Comparison of ENCODE assay signal across 9 cellular contexts in the genomic region with DNA sequence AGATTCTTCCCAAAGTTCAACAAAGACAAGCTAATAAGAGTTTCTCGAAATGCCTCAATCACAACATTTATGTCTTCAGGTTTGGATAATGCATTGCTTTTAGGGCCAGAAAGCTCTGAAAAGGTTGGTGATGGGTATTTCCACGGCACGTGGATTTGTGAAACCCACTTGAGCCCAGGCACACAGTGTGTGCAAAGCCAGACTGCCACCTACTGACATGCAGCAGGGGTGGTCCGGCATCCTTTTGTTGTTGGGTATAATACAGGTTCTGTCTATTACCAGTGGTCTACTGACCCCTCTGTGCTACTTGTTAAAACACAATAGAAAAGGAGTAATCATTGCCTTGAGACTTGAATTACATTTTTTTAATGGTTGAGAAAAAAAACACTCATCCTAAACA.
DNase-seq lines count a peak whose midpoint lies in the region; ATAC-seq and TF ChIP-seq lines count a peak whose summit lies in the region.
"Had no signal": no experiment of that assay in that cellular context is flagged by ENCODE, and none has a peak within 500 bp of the region (broad histone marks: within the 10 kb centered on the region; RNA-seq: fewer than 3 reads in every experiment).

No MANE protein-coding gene starts in this region.

- H3K27ac ChIP-seq in liver (ENCODE audit: low read depth in 1 of 2, low read length in 2 of 2) = no peak overlapping the region

- H3K27me3 ChIP-seq in BE2C = peaks cover 11% of the 10 kb centered on the region
- no peaks in the 10 kb centered on the region for H3K27me3 ChIP-seq in liver (ENCODE audit: control insufficient read depth in 4 of 4, insufficient read depth in 4 of 4, low read length in 3 of 4)

- in situ Hi-C loops in astrocyte of the cerebellum (cut with HindIII; ENCODE audit: low sequenced_read_pairs) = no loop called here

- TF ChIP-seq CTCF in BE2C (IDR thresholded peaks at IDR 0.05; ENCODE audit: low read depth, low read length) (peak; percentile 53), HFF-Myc (IDR thresholded peaks at IDR 0.05; ENCODE audit: low read depth, low read length, missing control alignments) (peak; percentile 21), astrocyte of the cerebellum (IDR thresholded peaks at IDR 0.05; ENCODE audit: low read depth, low read length, missing control alignments) (peak; percentile 30), liver (IDR thresholded peaks at IDR 0.05; ENCODE audit: low read depth, low read length, missing input control) (peak; percentile 23)

- H3K9ac ChIP-seq in liver (ENCODE audit: low read depth in 1 of 2, low read length in 2 of 2) = no peak overlapping the region

- H3K4me3 ChIP-seq in BE2C (ENCODE audit: low read depth, low read length) (no peak overlapping the region), HFF-Myc (replicated peaks; ENCODE audit: low read depth, low read length) (no peak overlapping the region), astrocyte of the cerebellum (ENCODE audit: low read depth, low read length) (no peak overlapping the region), liver (ENCODE audit: low read depth in 1 of 3, low read length in 3 of 3) (no peak overlapping the region)

- ATAC-seq in HG03095 (IDR thresholded peaks at IDR 0.05; ENCODE audit: unreplicated experiment) = no peak
- ATAC-seq in GM18502 (IDR thresholded peaks at IDR 0.05; ENCODE audit: poor library complexity, unreplicated experiment) = no peak
- no peak for ATAC-seq in GM19035 (IDR thresholded peaks at IDR 0.05; ENCODE audit: unreplicated experiment)

- WGBS in liver = 44% methylated on average over 4 of the region's 4 CpGs

- H3K9me3 ChIP-seq in BE2C = no peaks in the 10 kb centered on the region
- H3K9me3 ChIP-seq in liver (ENCODE audit: control insufficient read depth in 4 of 4, low read length in 3 of 4) = no peaks in the 10 kb centered on the region

- H3K36me3 ChIP-seq in BE2C (no peaks in the 10 kb centered on the region), liver (ENCODE audit: control insufficient read depth in 4 of 4, insufficient read depth in 3 of 4, low read depth in 1 of 4, low read length in 3 of 4) (no peaks in the 10 kb centered on the region)

- TF ChIP-seq RAD21 in liver (IDR thresholded peaks at IDR 0.05) = peak; percentile 65 to 69

- DNase-seq in BE2C (peak; percentile 19), HFF-Myc (ENCODE audit: extremely low read depth, low read depth) (no peak), astrocyte of the cerebellum (ENCODE audit: low read depth) (no peak)
- no peak for DNase-seq in central memory CD4-positive, alpha-beta T cell
- DNase-seq: DMS79 had no signal

- H3K4me1 ChIP-seq in BE2C (no peaks in the 10 kb centered on the region), liver (ENCODE audit: control insufficient read depth in 4 of 4, insufficient read depth in 4 of 4, low read length in 3 of 4) (no peaks in the 10 kb centered on the region)

TF ChIP-seq in liver, 16 proteins besides CTCF, POLR2A, EP300 and RAD21:
- TF ChIP-seq YY1 (IDR thresholded peaks at IDR 0.05) = no peak
- TF ChIP-seq GABPA (IDR thresholded peaks at IDR 0.05 in 1 of 2, conservative IDR thresholded peaks at IDR 0.05 in 1 of 2) = no peak
- no peak for TF ChIP-seq FOXA2 (IDR thresholded peaks at IDR 0.05)
- TF ChIP-seq EGR1 (IDR thresholded peaks at IDR 0.05; ENCODE audit: low read depth in 2 of 2) = no peak
- no peak for TF ChIP-seq ATF3 (IDR thresholded peaks at IDR 0.05)
- TF ChIP-seq FOXA1 (IDR thresholded peaks at IDR 0.05) = no peak
- no peak for TF ChIP-seq HNF4A (conservative IDR thresholded peaks at IDR 0.05)
- no peak for TF ChIP-seq HNF4G (IDR thresholded peaks at IDR 0.05)
- no peak for TF ChIP-seq JUND (IDR thresholded peaks at IDR 0.05)
- no peak for TF ChIP-seq TAF1 (conservative IDR thresholded peaks at IDR 0.05)
- no peak for TF ChIP-seq MAX (IDR thresholded peaks at IDR 0.05)
- TF ChIP-seq SP1 (IDR thresholded peaks at IDR 0.05) = no peak
- no peak for TF ChIP-seq RXRA (IDR thresholded peaks at IDR 0.05)
- TF ChIP-seq, protein P1, sequence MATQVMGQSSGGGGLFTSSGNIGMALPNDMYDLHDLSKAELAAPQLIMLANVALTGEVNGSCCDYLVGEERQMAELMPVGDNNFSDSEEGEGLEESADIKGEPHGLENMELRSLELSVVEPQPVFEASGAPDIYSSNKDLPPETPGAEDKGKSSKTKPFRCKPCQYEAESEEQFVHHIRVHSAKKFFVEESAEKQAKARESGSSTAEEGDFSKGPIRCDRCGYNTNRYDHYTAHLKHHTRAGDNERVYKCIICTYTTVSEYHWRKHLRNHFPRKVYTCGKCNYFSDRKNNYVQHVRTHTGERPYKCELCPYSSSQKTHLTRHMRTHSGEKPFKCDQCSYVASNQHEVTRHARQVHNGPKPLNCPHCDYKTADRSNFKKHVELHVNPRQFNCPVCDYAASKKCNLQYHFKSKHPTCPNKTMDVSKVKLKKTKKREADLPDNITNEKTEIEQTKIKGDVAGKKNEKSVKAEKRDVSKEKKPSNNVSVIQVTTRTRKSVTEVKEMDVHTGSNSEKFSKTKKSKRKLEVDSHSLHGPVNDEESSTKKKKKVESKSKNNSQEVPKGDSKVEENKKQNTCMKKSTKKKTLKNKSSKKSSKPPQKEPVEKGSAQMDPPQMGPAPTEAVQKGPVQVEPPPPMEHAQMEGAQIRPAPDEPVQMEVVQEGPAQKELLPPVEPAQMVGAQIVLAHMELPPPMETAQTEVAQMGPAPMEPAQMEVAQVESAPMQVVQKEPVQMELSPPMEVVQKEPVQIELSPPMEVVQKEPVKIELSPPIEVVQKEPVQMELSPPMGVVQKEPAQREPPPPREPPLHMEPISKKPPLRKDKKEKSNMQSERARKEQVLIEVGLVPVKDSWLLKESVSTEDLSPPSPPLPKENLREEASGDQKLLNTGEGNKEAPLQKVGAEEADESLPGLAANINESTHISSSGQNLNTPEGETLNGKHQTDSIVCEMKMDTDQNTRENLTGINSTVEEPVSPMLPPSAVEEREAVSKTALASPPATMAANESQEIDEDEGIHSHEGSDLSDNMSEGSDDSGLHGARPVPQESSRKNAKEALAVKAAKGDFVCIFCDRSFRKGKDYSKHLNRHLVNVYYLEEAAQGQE (IDR thresholded peaks at IDR 0.05) = no peak
